ENCODE assay signal across 8 cellular contexts in genomic region chr16:18925306-18926188, GRCh38. TPM values are rescaled to one million over a fixed set of nuclear protein-coding genes. Genes with fewer than 3 reads are reported as not detected.
A peak's percentile ranks its signal among the peaks of the same experiment; 100 is the strongest.
DNase-seq lines count a peak whose midpoint lies in the region; ATAC-seq and TF ChIP-seq lines count a peak whose summit lies in the region.
"Not testable (repeated sequence)": the region's sequence is repeated elsewhere in the genome, so short reads cannot be mapped to it uniquely, and the experiment has no call there.

No MANE protein-coding gene starts in this region.

- ATAC-seq in GM18498 (IDR thresholded peaks at IDR 0.05; ENCODE audit: unreplicated experiment) (peak; percentile 63), HG02759 (IDR thresholded peaks at IDR 0.05; ENCODE audit: unreplicated experiment) (peak; percentile 57), right cardiac atrium (peak; percentile 83 to 84)

- TF ChIP-seq POLR2A in NB4 (IDR thresholded peaks at IDR 0.05; ENCODE audit: extremely low read depth, insufficient read length); testis (IDR thresholded peaks at IDR 0.05): not testable (repeated sequence)
- TF ChIP-seq POLR2A in prostate gland (IDR thresholded peaks at IDR 0.05): peak; percentile 31

- not testable (repeated sequence) for TF ChIP-seq CTCF in NB4 (IDR thresholded peaks at IDR 0.05; ENCODE audit: low read depth, low read length); prostate gland (IDR thresholded peaks at IDR 0.05); testis (IDR thresholded peaks at IDR 0.05)

- not testable (repeated sequence) for H3K27me3 ChIP-seq in right cardiac atrium (ENCODE audit: control insufficient read depth, insufficient read depth); prostate gland (replicated peaks; ENCODE audit: insufficient read depth); testis

- H3K9me3 ChIP-seq in right cardiac atrium (ENCODE audit: control insufficient read depth, low read length); prostate gland; testis: not testable (repeated sequence)

- DNase-seq in NB4 (ENCODE audit: low read depth) (peak; percentile 70), UCSD-AML1 (lab: John Stamatoyannopoulos, UW; ENCODE audit: unreplicated experiment) (peak; percentile 73), astrocyte of the hippocampus (ENCODE audit: low read depth, low spot score) (peak; percentile 49), right cardiac atrium (peak; percentile 65 to 80 (median 75)), prostate gland (ENCODE audit: low spot score) (peak; percentile 9), testis (peak; percentile 24)

- under 1% methylated on average over 68 of the region's 68 CpGs for WGBS in right cardiac atrium
- WGBS in prostate gland: under 1% methylated on average over 61 of the region's 68 CpGs
- 0 to 1% methylated on average over 26 to 28 of the region's 68 CpGs for WGBS in testis, 2 donors

- intact Hi-C loops in right cardiac atrium (cut with DNase I); testis (cut with DNase I; ENCODE audit: low total_unique reads): not testable (repeated sequence)
- intact Hi-C loops in prostate gland (cut with DNase I): loop anchor here (2.0 kb wide), 1 partner anchor 125 kb away; the partner anchor contains the start of gene ARL6IP1

- H3K4me3 ChIP-seq in NB4 (ENCODE audit: low read depth, low read length) (peak overlapping the region; percentile 87), right cardiac atrium (ENCODE audit: low read length) (peak overlapping the region; percentile 96), prostate gland (peak overlapping the region; percentile 76 to 94), testis (peak overlapping the region; percentile 91 to 96)

- H3K27ac ChIP-seq in right cardiac atrium (ENCODE audit: low read length) (peak overlapping the region; percentile 92), prostate gland (peak overlapping the region; percentile 94 to 95), testis (peak overlapping the region; percentile 90 to 91)

- H3K4me1 ChIP-seq in right cardiac atrium (ENCODE audit: control insufficient read depth, insufficient read depth, low read length); prostate gland (replicated peaks); testis: not testable (repeated sequence)

- not testable (repeated sequence) for H3K36me3 ChIP-seq in prostate gland; testis (ENCODE audit: low read depth, missing control alignments)

RNA-seq across cellular contexts. Expression of gene SMG1, which starts 0.7 kb away (rescaled TPM):
- total RNA-seq in right cardiac atrium (10 to 100 TPM; 37.1 to 57.0 (median 43.2) TPM), prostate gland (10 to 100 TPM; 67.0 to 95.7 TPM), testis (100 to 1,000 TPM; 113 to 138 TPM)
- polyA plus RNA-seq in right cardiac atrium (11.5 TPM), testis (ENCODE audit: insufficient read depth, low read depth, low replicate concordance) (32.3 TPM)

RNA-seq across cellular contexts. Expression of gene TMC7, which starts 58.2 kb away (rescaled TPM):
- total RNA-seq in right cardiac atrium: under 1 TPM; 0.44 to 0.59 (median 0.58) TPM
- polyA plus RNA-seq in right cardiac atrium: 0.84 TPM
- 1 to 10 TPM; 1.6 to 2.9 TPM for total RNA-seq in prostate gland
- total RNA-seq in testis: 10 to 100 TPM in 1 of 2 donors, 1 to 10 TPM in 1; 9.8 to 14.6 TPM
- polyA plus RNA-seq in testis (ENCODE audit: insufficient read depth, low read depth, low replicate concordance): 33.0 TPM

Comparison
In these comparisons a context has a peak if more than half of its experiments do, and no peak if none do; other contexts are left out.
1. Peak in every context shown above with its lines: DNase-seq, ATAC-seq, H3K4me3 ChIP-seq and H3K27ac ChIP-seq.
2. DNase-seq: peak in every context shown above with its lines; median percentile 75 in right cardiac atrium; 73 in UCSD-AML1; 70 in NB4; 49 in astrocyte of the hippocampus; 24 in testis; 9 in prostate gland.